In the genomic region with DNA sequence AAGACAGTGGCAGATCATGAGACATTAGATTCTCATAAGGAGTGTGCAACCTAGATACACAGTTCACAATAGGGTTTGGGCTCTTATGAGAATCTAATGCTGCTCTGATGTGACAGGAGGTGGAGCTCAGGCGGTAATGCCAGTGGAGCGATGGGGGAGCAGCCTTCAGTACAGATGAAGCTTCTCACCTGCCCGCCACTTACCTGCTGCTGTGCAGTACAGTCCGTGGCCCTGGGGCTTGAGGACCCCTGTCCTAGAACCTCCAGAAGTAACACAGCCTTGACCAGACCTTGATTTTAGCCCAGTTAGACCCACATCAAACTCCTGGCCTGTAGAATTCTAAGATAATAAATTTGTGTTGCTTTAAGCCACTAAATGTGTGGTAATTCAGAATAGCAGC, we compare ENCODE assay signal across 26 cellular contexts.
"Had no signal": no experiment of that assay in that cellular context is flagged by ENCODE, and none has a peak within 500 bp of the region (broad histone marks: within the 10 kb centered on the region; RNA-seq: fewer than 3 reads in every experiment).

No MANE protein-coding gene starts in this region.

- H3K27ac Mint-ChIP-seq: mesothelial cell of epicardium had no signal

- DNase-seq: dermis blood vessel endothelial cell; dorsolateral prefrontal cortex; effector CD4-positive, alpha-beta T cell; effector memory CD4-positive, alpha-beta T cell; erythroblast; esophagus squamous epithelium; foreskin fibroblast; foreskin melanocyte; gastrocnemius medialis; glutamatergic neuron; head of caudate nucleus; hippocampal formation; left cardiac atrium; left lung; left ventricle myocardium superior; lower lobe of right lung; mesenchymal stem cell; mucosa of descending colon had no signal

- H3K36me3 Mint-ChIP-seq: mesothelial cell of epicardium had no signal

- H3K27me3 ChIP-seq: dorsolateral prefrontal cortex, gastrocnemius medialis, heart right ventricle, left lung had no signal

- H3K27ac ChIP-seq: dorsolateral prefrontal cortex, epithelial cell of prostate, esophagus squamous epithelium, gastrocnemius medialis, heart right ventricle, left lung, lower lobe of right lung had no signal

- H3K4me3 Mint-ChIP-seq: mesothelial cell of epicardium had no signal

- H3K36me3 ChIP-seq: esophagus squamous epithelium, gastrocnemius medialis, heart right ventricle, left lung, lower lobe of right lung had no signal

- H3K4me1 ChIP-seq: esophagus squamous epithelium, gastrocnemius medialis, left lung, lower lobe of right lung had no signal

- H3K4me3 ChIP-seq: coronary artery, dorsolateral prefrontal cortex, esophagus squamous epithelium, gastrocnemius medialis, heart right ventricle, left lung, lower lobe of right lung, mucosa of descending colon had no signal

- FAIRE-seq: colon, islet of Langerhans, keratinocyte had no signal

- ATAC-seq: esophagus mucosa, gastrocnemius medialis, left lung, lower lobe of right lung, mucosa of descending colon had no signal

- H3K9me3 ChIP-seq: esophagus squamous epithelium, gastrocnemius medialis, heart right ventricle, left lung, lower lobe of right lung, mucosa of descending colon had no signal
